25 cellular contexts compared by ENCODE assay signal in genomic region chr11:69431893-69432738, GRCh38. TPM values are rescaled to one million over a fixed set of nuclear protein-coding genes. Genes with fewer than 3 reads are reported as not detected.
"Had no signal": no experiment of that assay in that cellular context is flagged by ENCODE, and none has a peak within 500 bp of the region (broad histone marks: within the 10 kb centered on the region; RNA-seq: fewer than 3 reads in every experiment).

No MANE protein-coding gene starts in this region.

- ATAC-seq: left colon; stimulated activated naive CD8-positive, alpha-beta T cell treated with anti-CD3 and anti-CD28 coated beads, Interleukin-15, amount 100 ng/mL, for 72 hours; T-cell had no signal

- H3K4me3 Mint-ChIP-seq: activated B cell treated with CpG ODN at 0.5 μM for 24 hours; activated CD4-positive, alpha-beta memory T cell treated with anti-CD3 and anti-CD28 coated beads for 36 hours; mesothelial cell of epicardium; nephron progenitor cell; stimulated activated naive CD8-positive, alpha-beta T cell treated with anti-CD3 and anti-CD28 coated beads, Interleukin-15, amount 100 ng/mL, for 72 hours; T-cell had no signal

- H3K4me1 Mint-ChIP-seq: activated B cell treated with CpG ODN at 0.5 μM for 24 hours; stimulated activated naive CD8-positive, alpha-beta T cell treated with anti-CD3 and anti-CD28 coated beads, Interleukin-15, amount 100 ng/mL, for 72 hours; T-cell had no signal

- H3K36me3 ChIP-seq: brain microvascular endothelial cell, esophagus squamous epithelium, prostate gland, right atrium auricular region had no signal

- H3K4me1 ChIP-seq: prostate gland, right atrium auricular region had no signal

- H3K27me3 ChIP-seq: brain microvascular endothelial cell, right atrium auricular region had no signal

- H3K27ac ChIP-seq: brain microvascular endothelial cell, esophagus squamous epithelium, prostate gland, right atrium auricular region, SK-N-MC had no signal

- H3K9me3 Mint-ChIP-seq: activated B cell treated with CpG ODN at 0.5 μM for 24 hours; activated CD4-positive, alpha-beta memory T cell treated with anti-CD3 and anti-CD28 coated beads for 36 hours; mesothelial cell of epicardium; nephron progenitor cell; stimulated activated naive CD8-positive, alpha-beta T cell treated with anti-CD3 and anti-CD28 coated beads, Interleukin-15, amount 100 ng/mL, for 72 hours; T-cell; type B pancreatic cell had no signal

- H3K9me3 ChIP-seq: esophagus squamous epithelium, prostate gland, right atrium auricular region had no signal

- H3K27ac Mint-ChIP-seq: activated B cell treated with CpG ODN at 0.5 μM for 24 hours; activated CD4-positive, alpha-beta memory T cell treated with anti-CD3 and anti-CD28 coated beads for 36 hours; mesothelial cell of epicardium; nephron progenitor cell; stimulated activated naive CD8-positive, alpha-beta T cell treated with anti-CD3 and anti-CD28 coated beads, Interleukin-15, amount 100 ng/mL, for 72 hours; T-cell; type B pancreatic cell had no signal

- H3K36me3 Mint-ChIP-seq: activated CD4-positive, alpha-beta memory T cell treated with anti-CD3 and anti-CD28 coated beads for 36 hours; mesothelial cell of epicardium; T-cell; type B pancreatic cell had no signal

- DNase-seq: activated B cell treated with CpG ODN at 0.5 μM for 24 hours; activated CD4-positive, alpha-beta memory T cell treated with anti-CD3 and anti-CD28 coated beads for 36 hours; activated CD4-positive, alpha-beta T cell treated with anti-CD3 and anti-CD28 coated beads for 4 hours; activated naive CD4-positive, alpha-beta T cell treated with Interleukin-2 at 50 U/mL for 16 hours; brain microvascular endothelial cell; cortex of kidney; effector memory CD4-positive, alpha-beta T cell; esophagus squamous epithelium; left colon; nephron progenitor cell; small intestine; stimulated activated CD4-positive, alpha-beta T cell treated with anti-CD3 and anti-CD28 coated beads, Interleukin-15, amount 100 ng/mL, for 24 hours; stimulated activated CD4-positive, alpha-beta T cell treated with anti-CD3 and anti-CD28 coated beads, Interleukin-2, amount 100 ng/mL, for 48 hours; stimulated activated naive CD8-positive, alpha-beta T cell treated with anti-CD3 and anti-CD28 coated beads, Interleukin-15, amount 100 ng/mL, for 72 hours; T-cell had no signal

- H3K4me3 ChIP-seq: esophagus squamous epithelium, lung, prostate gland, right atrium auricular region, SK-N-MC had no signal

- FAIRE-seq: endothelial cell of umbilical vein, small intestine had no signal

RNA-seq across cellular contexts. Expression of gene LINC01488, which starts 49.3 kb away (rescaled TPM):
- total RNA-seq: activated B cell treated with CpG ODN at 0.5 μM for 24 hours; activated CD4-positive, alpha-beta memory T cell treated with anti-CD3 and anti-CD28 coated beads for 36 hours; endothelial cell of umbilical vein; esophagus squamous epithelium; glomerular endothelial cell; left colon; lung; mesothelial cell of epicardium; osteocyte; prostate gland; right atrium auricular region; T-cell; temporal lobe had no signal
